ENCODE assay signal across 18 cellular contexts in genomic region chr11:62835336-62835735, GRCh38. TPM values are rescaled to one million over a fixed set of nuclear protein-coding genes. Genes with fewer than 3 reads are reported as not detected.
"Had no signal": no experiment of that assay in that cellular context is flagged by ENCODE, and none has a peak within 500 bp of the region (broad histone marks: within the 10 kb centered on the region; RNA-seq: fewer than 3 reads in every experiment).

No MANE protein-coding gene starts in this region.

- H3K4me3 Mint-ChIP-seq: activated naive CD8-positive, alpha-beta T cell treated with anti-CD3 and anti-CD28 coated beads, Interleukin-2, amount 10 ng/mL, durations not matched to agents 7 days and 5 days; endodermal cell; mesothelial cell of epicardium; T-helper 2 cell treated with Interferon-gamma antibody and Interleukin-4, amounts not matched to agents 5 μg/mL and 100 μg/mL, for 36 hours had no signal

- ATAC-seq: gastrocnemius medialis, heart left ventricle had no signal

- H3K9me3 Mint-ChIP-seq: activated naive CD8-positive, alpha-beta T cell treated with anti-CD3 and anti-CD28 coated beads, Interleukin-2, amount 10 ng/mL, durations not matched to agents 7 days and 5 days; endodermal cell; immature natural killer cell; mesothelial cell of epicardium; T-helper 2 cell treated with Interferon-gamma antibody and Interleukin-4, amounts not matched to agents 5 μg/mL and 100 μg/mL, for 36 hours had no signal

- H3K4me3 ChIP-seq: ascending aorta, gastrocnemius medialis, heart left ventricle, thoracic aorta had no signal

- H3K27me3 Mint-ChIP-seq: activated naive CD8-positive, alpha-beta T cell treated with anti-CD3 and anti-CD28 coated beads, Interleukin-2, amount 10 ng/mL, durations not matched to agents 7 days and 5 days had no signal

- H3K9me3 ChIP-seq: ascending aorta, gastrocnemius medialis, heart left ventricle, thoracic aorta had no signal

- H3K27me3 ChIP-seq: ascending aorta, gastrocnemius medialis, heart left ventricle had no signal

- DNase-seq: activated CD4-positive, alpha-beta T cell treated with anti-CD3 and anti-CD28 coated beads, Interleukin-2, amount 50 U/mL, for 1 hour; activated CD4-positive, CD25-positive, alpha-beta regulatory T cell; activated CD8-positive, alpha-beta memory T cell treated with anti-CD3 and anti-CD28 coated beads for 24 hours; activated naive CD8-positive, alpha-beta T cell treated with anti-CD3 and anti-CD28 coated beads, Interleukin-2, amount 10 ng/mL, durations not matched to agents 7 days and 5 days; endodermal cell; erythroblast; gastrocnemius medialis; heart left ventricle; immature natural killer cell; stimulated activated CD4-positive, alpha-beta T cell treated with anti-CD3 and anti-CD28 coated beads, Interleukin-12 subunit alpha, Interleukin-12 subunit beta, amount 100 ng/mL, for 4 hours; stimulated activated CD4-positive, alpha-beta T cell treated with anti-CD3 and anti-CD28 coated beads, Interleukin-2, amount 100 ng/mL, for 24 hours had no signal

- H3K27ac ChIP-seq: ascending aorta, gastrocnemius medialis, heart left ventricle, parathyroid adenoma, thoracic aorta had no signal

- H3K27ac Mint-ChIP-seq: activated naive CD8-positive, alpha-beta T cell treated with anti-CD3 and anti-CD28 coated beads, Interleukin-2, amount 10 ng/mL, durations not matched to agents 7 days and 5 days; endodermal cell; T-helper 2 cell treated with Interferon-gamma antibody and Interleukin-4, amounts not matched to agents 5 μg/mL and 100 μg/mL, for 36 hours had no signal

RNA-seq across cellular contexts. Expression of gene TEX54, which starts 2.7 kb away (rescaled TPM):
- total RNA-seq: activated naive CD8-positive, alpha-beta T cell treated with anti-CD3 and anti-CD28 coated beads, Interleukin-2, amount 10 ng/mL, durations not matched to agents 7 days and 5 days; ascending aorta; dermis microvascular lymphatic vessel endothelial cell; endodermal cell; gastrocnemius medialis; heart left ventricle; lower leg skin; mesothelial cell of epicardium; thoracic aorta had no signal
- polyA plus RNA-seq: heart left ventricle had no signal
